ENCODE assay signal across 8 cellular contexts in genomic region chr4:157992038-157992706, GRCh38.
DNase-seq lines count a peak whose midpoint lies in the region; FAIRE-seq and TF ChIP-seq lines count a peak whose summit lies in the region.

No MANE protein-coding gene starts in this region.

- H3K4me1 ChIP-seq in suprapubic skin, result peaks cover 9% of the 10 kb centered on the region

- no peak for TF ChIP-seq EP300 in suprapubic skin (IDR thresholded peaks at IDR 0.05)

- WGBS in suprapubic skin, result 14% methylated on average over 6 of the region's 6 CpGs

- DNase-seq in AG09309 (ENCODE audit: low read depth) (peak; percentile 42), HT-29 (ENCODE audit: low spot score) (peak; percentile 91), OCI-M1 (lab: John Stamatoyannopoulos, UW) (peak; percentile 88), left kidney (ENCODE audit: low read depth, low spot score) (peak; percentile 74), suprapubic skin (ENCODE audit: low spot score in 2 of 2) (no peak), ecto neural progenitor cell (ENCODE audit: low spot score) (no peak)

- H3K27ac ChIP-seq in suprapubic skin, result peak overlapping the region; percentile 68

- H3K4me3 ChIP-seq in AG09309 (ENCODE audit: control insufficient read depth, low read depth, low read length) (no peak overlapping the region; the same call in 1 of the 2 replicates), suprapubic skin (peak overlapping the region; percentile 37)

- H3K36me3 ChIP-seq in suprapubic skin, result no peaks in the 10 kb centered on the region

- no peak for TF ChIP-seq POLR2A in suprapubic skin (IDR thresholded peaks at IDR 0.05)

- no peaks in the 10 kb centered on the region for H3K9me3 ChIP-seq in suprapubic skin

- H3K27me3 ChIP-seq in suprapubic skin, result no peaks in the 10 kb centered on the region

- FAIRE-seq in colon (lab: Jason Lieb, UNC), result peak; percentile 78

- peak; percentile 47 for TF ChIP-seq CTCF in AG09309 (IDR thresholded peaks at IDR 0.05; ENCODE audit: control insufficient read depth, insufficient read depth, low read depth, low read length, missing control alignments)
- TF ChIP-seq CTCF in GM12872 (IDR thresholded peaks at IDR 0.05; ENCODE audit: insufficient read depth, low read depth, low read length), result peak; percentile 56
- peak; percentile 48 to 71 for TF ChIP-seq CTCF in suprapubic skin (IDR thresholded peaks at IDR 0.05)

Comparison
In these comparisons a context has a peak if more than half of its experiments do, and no peak if none do; other contexts are left out.
1. DNase-seq: peak in AG09309 (single experiment), HT-29 (single experiment), OCI-M1 (single experiment) and left kidney (single experiment); none in suprapubic skin (0 of 2) and ecto neural progenitor cell (single experiment).
2. Peak in every context shown above with its lines, with median percentiles within 50 percentile points of each other: CTCF ChIP-seq.